In genomic region chr15:74365619-74366445, GRCh38 we compare ENCODE assay signal across 8 cellular contexts. TPM values are rescaled to one million over a fixed set of nuclear protein-coding genes. Genes with fewer than 3 reads are reported as not detected.
DNase-seq lines count a peak whose midpoint lies in the region; TF ChIP-seq lines count a peak whose summit lies in the region.

No MANE protein-coding gene starts in this region.

- no peak for TF ChIP-seq EP300 in ovary (IDR thresholded peaks at IDR 0.05)

- H3K36me3 ChIP-seq in GM06990 (ENCODE audit: control insufficient read depth, insufficient read depth, low read length): no peaks in the 10 kb centered on the region
- no peaks in the 10 kb centered on the region for H3K36me3 ChIP-seq in cardiac muscle cell
- H3K36me3 ChIP-seq in ovary: no peaks in the 10 kb centered on the region

- WGBS in ovary, 3 donors: 2 to 4% (median 3%) methylated on average over 55 to 75 of the region's 75 CpGs

- peak; percentile 3 for TF ChIP-seq CTCF in GM06990 (IDR thresholded peaks at IDR 0.05; ENCODE audit: insufficient read depth, low read length, poor library complexity, severe bottlenecking)
- TF ChIP-seq CTCF in cardiac muscle cell (IDR thresholded peaks at IDR 0.05; ENCODE audit: low read depth, low read length): peak; percentile 4
- TF ChIP-seq CTCF in ovary (IDR thresholded peaks at IDR 0.05): no peak

- peak overlapping the region; percentile 53 for H3K4me3 ChIP-seq in GM06990 (replicated peaks; ENCODE audit: low read depth, low read length)
- H3K4me3 ChIP-seq in cardiac muscle cell: peak overlapping the region; percentile 33
- peak overlapping the region; percentile 80 for H3K4me3 ChIP-seq in ovary

- H3K27ac ChIP-seq in cardiac muscle cell: peak overlapping the region; percentile 49
- H3K27ac ChIP-seq in ovary: peak overlapping the region; percentile 90 to 96

- H3K4me1 ChIP-seq in cardiac muscle cell (ENCODE audit: low read depth) (peaks cover 23% of the 10 kb centered on the region), ovary (ENCODE audit: insufficient read depth) (peaks cover 14% of the 10 kb centered on the region)

- peak; percentile 39 for TF ChIP-seq POLR2A in ovary (IDR thresholded peaks at IDR 0.05)

- no peaks in the 10 kb centered on the region for H3K9me3 ChIP-seq in cardiac muscle cell (ENCODE audit: low read depth)
- H3K9me3 ChIP-seq in ovary: no peaks in the 10 kb centered on the region

- intact Hi-C loops in ovary (cut with DNase I): no loop called here

- DNase-seq in GM06990 (ENCODE audit: extremely low read depth, insufficient read length): no peak
- DNase-seq in activated CD8-positive, alpha-beta memory T cell treated with anti-CD3 and anti-CD28 coated beads, Interleukin-2, amount 50 U/mL, for 48 hours: peak; percentile 70
- peak; percentile 73 to 86 for DNase-seq in cardiac muscle cell (ENCODE audit: low read depth in 1 of 2, low spot score in 1 of 2)
- peak; percentile 73 to 88 (median 75) for DNase-seq in ovary
- DNase-seq in cortex of kidney (lab: John Stamatoyannopoulos, UW): no peak
- DNase-seq in occipital lobe (lab: John Stamatoyannopoulos, UW): no peak
- no peak for DNase-seq in dedifferentiated amniotic fluid mesenchymal stem cell (ENCODE audit: extremely low spot score)
- DNase-seq in SIG-M5 treated with dmso at 0.1 percent for 504 hours (lab: John Stamatoyannopoulos, UW; ENCODE audit: unreplicated experiment): no peak

- H3K27me3 ChIP-seq in GM06990 (replicated peaks; ENCODE audit: control insufficient read depth, insufficient read depth, low read length) (no peaks in the 10 kb centered on the region; the same call in 1 of the 2 replicates), cardiac muscle cell (peaks cover 3% of the 10 kb centered on the region), ovary (no peaks in the 10 kb centered on the region)

RNA-seq across cellular contexts. Expression of gene CYP11A1, which starts 1.6 kb away (rescaled TPM):
- total RNA-seq in cardiac muscle cell: 5.4 and 9.8 TPM in 2 replicates
- 11.2 and 13.0 TPM in 2 replicates for polyA plus RNA-seq in cardiac muscle cell
- 10 to 100 TPM; 19.9 to 61.3 (median 32.3) TPM for total RNA-seq in ovary
- 1,000 to 10,000 TPM in 1 of 2 donors, 10 to 100 TPM in 1; 30.1 to 1,902 TPM for polyA plus RNA-seq in ovary
- not detected for total RNA-seq in occipital lobe

Comparison
In these comparisons a context has a peak if more than half of its experiments do, and no peak if none do; other contexts are left out.
1. DNase-seq: peak in activated CD8-positive, alpha-beta memory T cell treated with anti-CD3 and anti-CD28 coated beads, Interleukin-2, amount 50 U/mL, for 48 hours (single experiment), cardiac muscle cell (2 of 2) and ovary (5 of 5); none in GM06990 (single experiment), cortex of kidney (single experiment), occipital lobe (single experiment), dedifferentiated amniotic fluid mesenchymal stem cell (single experiment) and SIG-M5 treated with dmso at 0.1 percent for 504 hours (single experiment).
2. CTCF ChIP-seq: peak in GM06990 (single experiment) and cardiac muscle cell (single experiment); none in ovary (0 of 3).
3. Peak in every context shown above with its lines, with median percentiles within 50 percentile points of each other: H3K4me3 ChIP-seq.